In the genomic region with DNA sequence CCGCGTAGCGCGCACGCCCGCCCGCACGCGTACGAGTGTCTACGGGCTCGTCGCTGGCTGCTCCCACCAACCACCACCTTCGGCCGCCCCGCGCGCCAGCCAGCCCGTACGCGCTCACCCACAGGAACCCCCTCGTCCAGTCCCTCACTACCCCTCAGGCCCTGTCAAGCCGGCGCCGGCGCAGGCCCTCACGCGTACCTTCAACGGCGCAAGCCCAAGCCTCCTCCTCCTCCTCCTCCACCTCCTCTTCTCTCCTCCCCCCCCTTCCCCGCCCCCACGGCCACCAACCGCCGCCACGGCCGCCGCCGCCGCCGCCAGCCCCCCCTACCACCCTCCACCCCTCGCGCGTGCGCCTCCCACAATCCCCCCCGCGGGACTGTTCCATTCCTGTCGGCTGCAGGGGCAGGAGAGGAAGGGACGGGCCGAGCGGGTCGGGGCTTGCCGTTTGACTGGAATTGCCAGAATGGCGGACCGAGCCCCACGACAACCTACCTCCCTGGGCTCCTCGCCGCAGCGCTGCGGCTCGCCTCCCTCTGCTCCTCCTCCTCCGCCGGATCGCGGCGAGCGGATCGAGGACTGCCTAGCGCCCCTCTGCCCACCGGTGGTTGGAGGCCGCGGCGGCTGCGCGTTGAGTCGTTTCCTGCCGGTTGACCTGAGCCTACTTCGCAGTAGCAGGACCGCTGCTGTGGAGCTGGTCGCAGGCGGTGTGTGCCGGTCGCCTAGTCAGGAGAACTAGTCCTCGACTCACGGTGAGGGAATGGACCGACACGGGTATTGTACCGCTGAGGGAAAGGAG, we compare ENCODE assay signal across 1 cellular context.
TF ChIP-seq lines count a peak whose summit lies in the region.

A gene with protein sequence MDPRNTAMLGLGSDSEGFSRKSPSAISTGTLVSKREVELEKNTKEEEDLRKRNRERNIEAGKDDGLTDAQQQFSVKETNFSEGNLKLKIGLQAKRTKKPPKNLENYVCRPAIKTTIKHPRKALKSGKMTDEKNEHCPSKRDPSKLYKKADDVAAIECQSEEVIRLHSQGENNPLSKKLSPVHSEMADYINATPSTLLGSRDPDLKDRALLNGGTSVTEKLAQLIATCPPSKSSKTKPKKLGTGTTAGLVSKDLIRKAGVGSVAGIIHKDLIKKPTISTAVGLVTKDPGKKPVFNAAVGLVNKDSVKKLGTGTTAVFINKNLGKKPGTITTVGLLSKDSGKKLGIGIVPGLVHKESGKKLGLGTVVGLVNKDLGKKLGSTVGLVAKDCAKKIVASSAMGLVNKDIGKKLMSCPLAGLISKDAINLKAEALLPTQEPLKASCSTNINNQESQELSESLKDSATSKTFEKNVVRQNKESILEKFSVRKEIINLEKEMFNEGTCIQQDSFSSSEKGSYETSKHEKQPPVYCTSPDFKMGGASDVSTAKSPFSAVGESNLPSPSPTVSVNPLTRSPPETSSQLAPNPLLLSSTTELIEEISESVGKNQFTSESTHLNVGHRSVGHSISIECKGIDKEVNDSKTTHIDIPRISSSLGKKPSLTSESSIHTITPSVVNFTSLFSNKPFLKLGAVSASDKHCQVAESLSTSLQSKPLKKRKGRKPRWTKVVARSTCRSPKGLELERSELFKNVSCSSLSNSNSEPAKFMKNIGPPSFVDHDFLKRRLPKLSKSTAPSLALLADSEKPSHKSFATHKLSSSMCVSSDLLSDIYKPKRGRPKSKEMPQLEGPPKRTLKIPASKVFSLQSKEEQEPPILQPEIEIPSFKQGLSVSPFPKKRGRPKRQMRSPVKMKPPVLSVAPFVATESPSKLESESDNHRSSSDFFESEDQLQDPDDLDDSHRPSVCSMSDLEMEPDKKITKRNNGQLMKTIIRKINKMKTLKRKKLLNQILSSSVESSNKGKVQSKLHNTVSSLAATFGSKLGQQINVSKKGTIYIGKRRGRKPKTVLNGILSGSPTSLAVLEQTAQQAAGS (N-terminal part only) (minus strand): TSS at position 223 of the 796 bp plus-strand sequence. CDS start 41,284 bp downstream, outside the sequence.

TF ChIP-seq in H1, 55 proteins besides CTCF, POLR2A, EP300 and RAD21:
- TF ChIP-seq CREB1 (IDR thresholded peaks at IDR 0.05) = peak; percentile 43; the same call in 1 of the 2 replicates
- TF ChIP-seq ASH2L (IDR thresholded peaks at IDR 0.05; ENCODE audit: low read length) = peak; percentile 21
- TF ChIP-seq SIN3A (conservative IDR thresholded peaks at IDR 0.05 in 1 of 2, IDR thresholded peaks at IDR 0.05 in 1 of 2; ENCODE audit: low read depth in 1 of 2, low read length in 2 of 2) = peak in 1 of 2 experiments; percentile 17; a peak in 1 of 4 replicates
- peak; percentile 96 for TF ChIP-seq POLR2AphosphoS5 (IDR thresholded peaks at IDR 0.05; ENCODE audit: low read depth, low read length)
- TF ChIP-seq TAF1 (IDR thresholded peaks at IDR 0.05; ENCODE audit: low read depth, low read length) = peak; percentile 95
- TF ChIP-seq CHD1 (IDR thresholded peaks at IDR 0.05; ENCODE audit: low read depth, low read length) = peak; percentile 76; the same call in 1 of the 2 replicates
- TF ChIP-seq RXRA (IDR thresholded peaks at IDR 0.05; ENCODE audit: insufficient read depth, low read depth, low read length) = no peak
- peak; percentile 49 for TF ChIP-seq NRF1 (IDR thresholded peaks at IDR 0.05; ENCODE audit: low read depth, low read length)
- peak; percentile 41; the same call in 1 of the 2 replicates for TF ChIP-seq YY1 (IDR thresholded peaks at IDR 0.05; ENCODE audit: low read depth, low read length)
- peak; percentile 87 for TF ChIP-seq TAF7 (optimal IDR thresholded peaks at IDR 0.05; ENCODE audit: borderline replicate concordance, low read depth, low read length)
- TF ChIP-seq GABPA (IDR thresholded peaks at IDR 0.05; ENCODE audit: borderline replicate concordance, insufficient read depth, low read length) = no peak
- no peak for TF ChIP-seq MAFK (IDR thresholded peaks at IDR 0.05; ENCODE audit: low read depth, low read length)
- TF ChIP-seq RNF2 (IDR thresholded peaks at IDR 0.05; ENCODE audit: borderline replicate concordance, low read depth, low read length, missing control alignments, poor library complexity, severe bottlenecking) = no peak
- TF ChIP-seq SUZ12 (IDR thresholded peaks at IDR 0.05; ENCODE audit: low read length) = no peak
- TF ChIP-seq, protein P1, sequence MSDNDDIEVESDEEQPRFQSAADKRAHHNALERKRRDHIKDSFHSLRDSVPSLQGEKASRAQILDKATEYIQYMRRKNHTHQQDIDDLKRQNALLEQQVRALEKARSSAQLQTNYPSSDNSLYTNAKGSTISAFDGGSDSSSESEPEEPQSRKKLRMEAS (IDR thresholded peaks at IDR 0.05) = peak; percentile 13; the same call in 1 of the 2 replicates
- peak; percentile 93 for TF ChIP-seq TBP (IDR thresholded peaks at IDR 0.05; ENCODE audit: low read depth, low read length)
- TF ChIP-seq TEAD4 (IDR thresholded peaks at IDR 0.05; ENCODE audit: low read depth, low read length) = no peak
- peak; percentile 86 for TF ChIP-seq JUND (IDR thresholded peaks at IDR 0.05; ENCODE audit: low read length)
- peak; percentile 43 for TF ChIP-seq PHF8 (conservative IDR thresholded peaks at IDR 0.05; ENCODE audit: low read depth, low read length)
- TF ChIP-seq SP4 (IDR thresholded peaks at IDR 0.05; ENCODE audit: low read length) = no peak
- TF ChIP-seq JUN (IDR thresholded peaks at IDR 0.05; ENCODE audit: low read depth, low read length) = no peak
- no peak for TF ChIP-seq BCL11A (IDR thresholded peaks at IDR 0.05; ENCODE audit: low read depth in 2 of 2, low read length in 2 of 2)
- no peak for TF ChIP-seq CBX8 (IDR thresholded peaks at IDR 0.05; ENCODE audit: borderline replicate concordance, low read depth, low read length)
- peak; percentile 8; the same call in 1 of the 2 replicates for TF ChIP-seq SIX5 (IDR thresholded peaks at IDR 0.05; ENCODE audit: low read depth, low read length)
- TF ChIP-seq, protein P2, sequence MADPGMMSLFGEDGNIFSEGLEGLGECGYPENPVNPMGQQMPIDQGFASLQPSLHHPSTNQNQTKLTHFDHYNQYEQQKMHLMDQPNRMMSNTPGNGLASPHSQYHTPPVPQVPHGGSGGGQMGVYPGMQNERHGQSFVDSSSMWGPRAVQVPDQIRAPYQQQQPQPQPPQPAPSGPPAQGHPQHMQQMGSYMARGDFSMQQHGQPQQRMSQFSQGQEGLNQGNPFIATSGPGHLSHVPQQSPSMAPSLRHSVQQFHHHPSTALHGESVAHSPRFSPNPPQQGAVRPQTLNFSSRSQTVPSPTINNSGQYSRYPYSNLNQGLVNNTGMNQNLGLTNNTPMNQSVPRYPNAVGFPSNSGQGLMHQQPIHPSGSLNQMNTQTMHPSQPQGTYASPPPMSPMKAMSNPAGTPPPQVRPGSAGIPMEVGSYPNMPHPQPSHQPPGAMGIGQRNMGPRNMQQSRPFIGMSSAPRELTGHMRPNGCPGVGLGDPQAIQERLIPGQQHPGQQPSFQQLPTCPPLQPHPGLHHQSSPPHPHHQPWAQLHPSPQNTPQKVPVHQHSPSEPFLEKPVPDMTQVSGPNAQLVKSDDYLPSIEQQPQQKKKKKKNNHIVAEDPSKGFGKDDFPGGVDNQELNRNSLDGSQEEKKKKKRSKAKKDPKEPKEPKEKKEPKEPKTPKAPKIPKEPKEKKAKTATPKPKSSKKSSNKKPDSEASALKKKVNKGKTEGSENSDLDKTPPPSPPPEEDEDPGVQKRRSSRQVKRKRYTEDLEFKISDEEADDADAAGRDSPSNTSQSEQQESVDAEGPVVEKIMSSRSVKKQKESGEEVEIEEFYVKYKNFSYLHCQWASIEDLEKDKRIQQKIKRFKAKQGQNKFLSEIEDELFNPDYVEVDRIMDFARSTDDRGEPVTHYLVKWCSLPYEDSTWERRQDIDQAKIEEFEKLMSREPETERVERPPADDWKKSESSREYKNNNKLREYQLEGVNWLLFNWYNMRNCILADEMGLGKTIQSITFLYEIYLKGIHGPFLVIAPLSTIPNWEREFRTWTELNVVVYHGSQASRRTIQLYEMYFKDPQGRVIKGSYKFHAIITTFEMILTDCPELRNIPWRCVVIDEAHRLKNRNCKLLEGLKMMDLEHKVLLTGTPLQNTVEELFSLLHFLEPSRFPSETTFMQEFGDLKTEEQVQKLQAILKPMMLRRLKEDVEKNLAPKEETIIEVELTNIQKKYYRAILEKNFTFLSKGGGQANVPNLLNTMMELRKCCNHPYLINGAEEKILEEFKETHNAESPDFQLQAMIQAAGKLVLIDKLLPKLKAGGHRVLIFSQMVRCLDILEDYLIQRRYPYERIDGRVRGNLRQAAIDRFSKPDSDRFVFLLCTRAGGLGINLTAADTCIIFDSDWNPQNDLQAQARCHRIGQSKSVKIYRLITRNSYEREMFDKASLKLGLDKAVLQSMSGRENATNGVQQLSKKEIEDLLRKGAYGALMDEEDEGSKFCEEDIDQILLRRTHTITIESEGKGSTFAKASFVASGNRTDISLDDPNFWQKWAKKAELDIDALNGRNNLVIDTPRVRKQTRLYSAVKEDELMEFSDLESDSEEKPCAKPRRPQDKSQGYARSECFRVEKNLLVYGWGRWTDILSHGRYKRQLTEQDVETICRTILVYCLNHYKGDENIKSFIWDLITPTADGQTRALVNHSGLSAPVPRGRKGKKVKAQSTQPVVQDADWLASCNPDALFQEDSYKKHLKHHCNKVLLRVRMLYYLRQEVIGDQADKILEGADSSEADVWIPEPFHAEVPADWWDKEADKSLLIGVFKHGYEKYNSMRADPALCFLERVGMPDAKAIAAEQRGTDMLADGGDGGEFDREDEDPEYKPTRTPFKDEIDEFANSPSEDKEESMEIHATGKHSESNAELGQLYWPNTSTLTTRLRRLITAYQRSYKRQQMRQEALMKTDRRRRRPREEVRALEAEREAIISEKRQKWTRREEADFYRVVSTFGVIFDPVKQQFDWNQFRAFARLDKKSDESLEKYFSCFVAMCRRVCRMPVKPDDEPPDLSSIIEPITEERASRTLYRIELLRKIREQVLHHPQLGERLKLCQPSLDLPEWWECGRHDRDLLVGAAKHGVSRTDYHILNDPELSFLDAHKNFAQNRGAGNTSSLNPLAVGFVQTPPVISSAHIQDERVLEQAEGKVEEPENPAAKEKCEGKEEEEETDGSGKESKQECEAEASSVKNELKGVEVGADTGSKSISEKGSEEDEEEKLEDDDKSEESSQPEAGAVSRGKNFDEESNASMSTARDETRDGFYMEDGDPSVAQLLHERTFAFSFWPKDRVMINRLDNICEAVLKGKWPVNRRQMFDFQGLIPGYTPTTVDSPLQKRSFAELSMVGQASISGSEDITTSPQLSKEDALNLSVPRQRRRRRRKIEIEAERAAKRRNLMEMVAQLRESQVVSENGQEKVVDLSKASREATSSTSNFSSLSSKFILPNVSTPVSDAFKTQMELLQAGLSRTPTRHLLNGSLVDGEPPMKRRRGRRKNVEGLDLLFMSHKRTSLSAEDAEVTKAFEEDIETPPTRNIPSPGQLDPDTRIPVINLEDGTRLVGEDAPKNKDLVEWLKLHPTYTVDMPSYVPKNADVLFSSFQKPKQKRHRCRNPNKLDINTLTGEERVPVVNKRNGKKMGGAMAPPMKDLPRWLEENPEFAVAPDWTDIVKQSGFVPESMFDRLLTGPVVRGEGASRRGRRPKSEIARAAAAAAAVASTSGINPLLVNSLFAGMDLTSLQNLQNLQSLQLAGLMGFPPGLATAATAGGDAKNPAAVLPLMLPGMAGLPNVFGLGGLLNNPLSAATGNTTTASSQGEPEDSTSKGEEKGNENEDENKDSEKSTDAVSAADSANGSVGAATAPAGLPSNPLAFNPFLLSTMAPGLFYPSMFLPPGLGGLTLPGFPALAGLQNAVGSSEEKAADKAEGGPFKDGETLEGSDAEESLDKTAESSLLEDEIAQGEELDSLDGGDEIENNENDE (IDR thresholded peaks at IDR 0.05; ENCODE audit: insufficient replicate concordance, low read length) = no peak
- TF ChIP-seq SP1 (IDR thresholded peaks at IDR 0.05; ENCODE audit: low read depth, low read length) = no peak
